Comparison of ENCODE assay signal across 9 cellular contexts in genomic region chr2:47177042-47177565, GRCh38. TPM values are rescaled to one million over a fixed set of nuclear protein-coding genes. Genes with fewer than 3 reads are reported as not detected.
A peak's percentile ranks its signal among the peaks of the same experiment; 100 is the strongest.
DNase-seq lines count a peak whose midpoint lies in the region; ATAC-seq, FAIRE-seq and TF ChIP-seq lines count a peak whose summit lies in the region.
"Had no signal": no experiment of that assay in that cellular context is flagged by ENCODE, and none has a peak within 500 bp of the region (broad histone marks: within the 10 kb centered on the region; RNA-seq: fewer than 3 reads in every experiment).

No MANE protein-coding gene starts in this region.

- no peaks in the 10 kb centered on the region for H3K36me3 ChIP-seq in kidney (ENCODE audit: control insufficient read depth in 1 of 2, insufficient read depth in 2 of 2, low read length in 2 of 2)
- peaks cover 2% of the 10 kb centered on the region for H3K36me3 ChIP-seq in thymus (ENCODE audit: control insufficient read depth, insufficient read depth)

- H3K4me1 Mint-ChIP-seq in activated T-helper 2 cell treated with anti-CD3 and anti-CD28 coated beads, Interferon-gamma antibody, Interleukin-2, Interleukin-4, amounts not matched to agents 10 μg/mL and 5 μg/mL and 100 μg/mL, durations not matched to agents 14 hours and 24 hours and 36 hours (ENCODE audit: low read depth): peaks cover 39% of the 10 kb centered on the region

- no peaks in the 10 kb centered on the region for H3K27me3 ChIP-seq in thymus (ENCODE audit: control insufficient read depth, insufficient read depth)

- TF ChIP-seq CTCF in GM12875 (IDR thresholded peaks at IDR 0.05; ENCODE audit: borderline replicate concordance, insufficient read depth, low read depth, low read length) (no peak), kidney (IDR thresholded peaks at IDR 0.05; ENCODE audit: borderline replicate concordance, extremely low read depth, insufficient read depth) (no peak)

- H3K4me3 Mint-ChIP-seq in activated T-helper 2 cell treated with anti-CD3 and anti-CD28 coated beads, Interferon-gamma antibody, Interleukin-2, Interleukin-4, amounts not matched to agents 10 μg/mL and 5 μg/mL and 100 μg/mL, durations not matched to agents 14 hours and 24 hours and 36 hours (ENCODE audit: low read depth): peak overlapping the region; percentile 97

- intact Hi-C loops in activated T-helper 2 cell treated with anti-CD3 and anti-CD28 coated beads, Interferon-gamma antibody, Interleukin-2, Interleukin-4, amounts not matched to agents 10 μg/mL and 5 μg/mL and 100 μg/mL, durations not matched to agents 14 hours and 24 hours and 36 hours (cut with micrococcal nuclease): no loop called here
- intact Hi-C loops in kidney (cut with DNase I): no loop called here

- no peaks in the 10 kb centered on the region for H3K9me3 ChIP-seq in kidney (ENCODE audit: control insufficient read depth in 1 of 2, low read length in 2 of 2)
- H3K9me3 ChIP-seq in thymus (ENCODE audit: control insufficient read depth): no peaks in the 10 kb centered on the region

- H3K27ac Mint-ChIP-seq in activated T-helper 2 cell treated with anti-CD3 and anti-CD28 coated beads, Interferon-gamma antibody, Interleukin-2, Interleukin-4, amounts not matched to agents 10 μg/mL and 5 μg/mL and 100 μg/mL, durations not matched to agents 14 hours and 24 hours and 36 hours: peak overlapping the region; percentile 99

- peaks cover 39% of the 10 kb centered on the region for H3K36me3 Mint-ChIP-seq in activated T-helper 2 cell treated with anti-CD3 and anti-CD28 coated beads, Interferon-gamma antibody, Interleukin-2, Interleukin-4, amounts not matched to agents 10 μg/mL and 5 μg/mL and 100 μg/mL, durations not matched to agents 14 hours and 24 hours and 36 hours (ENCODE audit: low read depth)

- DNase-seq in activated T-helper 2 cell treated with anti-CD3 and anti-CD28 coated beads, Interferon-gamma antibody, Interleukin-2, Interleukin-4, amounts not matched to agents 10 μg/mL and 5 μg/mL and 100 μg/mL, durations not matched to agents 14 hours and 24 hours and 36 hours (ENCODE audit: low spot score): no peak
- DNase-seq in kidney (no peak), NCI-H187 treated with DMSO at 0.1 percent for 48 hours (lab: John Stamatoyannopoulos, UW) (no peak), mucosa of gallbladder (ENCODE audit: low spot score) (no peak), GM19240 (ENCODE audit: insufficient read length, low spot score) (no peak)

- no peak for FAIRE-seq in kidney (lab: Jason Lieb, UNC)
- FAIRE-seq: TTC549 had no signal

- H3K27me3 Mint-ChIP-seq in activated T-helper 2 cell treated with anti-CD3 and anti-CD28 coated beads, Interferon-gamma antibody, Interleukin-2, Interleukin-4, amounts not matched to agents 10 μg/mL and 5 μg/mL and 100 μg/mL, durations not matched to agents 14 hours and 24 hours and 36 hours (ENCODE audit: low read depth): peaks cover 6% of the 10 kb centered on the region

- peak; percentile 7 for ATAC-seq in HG02759 (IDR thresholded peaks at IDR 0.05; ENCODE audit: unreplicated experiment)

- 13% methylated on average over 16 of the region's 16 CpGs for WGBS in thymus

- peak overlapping the region; percentile 98 to 99 for H3K27ac ChIP-seq in kidney (ENCODE audit: low read depth in 2 of 2, low read length in 2 of 2)
- peak overlapping the region; percentile 98 for H3K27ac ChIP-seq in thymus (ENCODE audit: low read depth)

- peak overlapping the region; percentile 91 for H3K4me3 ChIP-seq in GM12875 (ENCODE audit: low read depth, low read length)
- peak overlapping the region; percentile 89 to 97 for H3K4me3 ChIP-seq in kidney (ENCODE audit: low read length in 2 of 2)
- peak overlapping the region; percentile 90 for H3K4me3 ChIP-seq in thymus (ENCODE audit: low read length)

- peak overlapping the region; percentile 75 to 98 for H3K9ac ChIP-seq in kidney (ENCODE audit: low read length in 2 of 2)

- H3K9me3 Mint-ChIP-seq in activated T-helper 2 cell treated with anti-CD3 and anti-CD28 coated beads, Interferon-gamma antibody, Interleukin-2, Interleukin-4, amounts not matched to agents 10 μg/mL and 5 μg/mL and 100 μg/mL, durations not matched to agents 14 hours and 24 hours and 36 hours: no peaks in the 10 kb centered on the region

- H3K4me1 ChIP-seq in kidney (ENCODE audit: control insufficient read depth in 1 of 2, insufficient read depth in 1 of 2, low read depth in 1 of 2, low read length in 2 of 2) (peaks cover 4 to 12% of the 10 kb centered on the region in 2 donors), thymus (ENCODE audit: control insufficient read depth, insufficient read depth, low read length) (peaks cover 23% of the 10 kb centered on the region)

RNA-seq across cellular contexts. Expression of gene CALM2, which starts 0.8 kb away (rescaled TPM):
- 434 and 435 TPM in 2 replicates for total RNA-seq in activated T-helper 2 cell treated with anti-CD3 and anti-CD28 coated beads, Interferon-gamma antibody, Interleukin-2, Interleukin-4, amounts not matched to agents 10 μg/mL and 5 μg/mL and 100 μg/mL, durations not matched to agents 14 hours and 24 hours and 36 hours
- 576 TPM for total RNA-seq in kidney
- 633 TPM for polyA plus RNA-seq in kidney (ENCODE audit: insufficient read depth, low read depth, low replicate concordance)
- 602 TPM for polyA plus RNA-seq in thymus
- total RNA-seq in mucosa of gallbladder: 505 TPM

RNA-seq across cellular contexts. Expression of gene STPG4, which starts 22.0 kb away (rescaled TPM):
- not detected in 2 replicates for total RNA-seq in activated T-helper 2 cell treated with anti-CD3 and anti-CD28 coated beads, Interferon-gamma antibody, Interleukin-2, Interleukin-4, amounts not matched to agents 10 μg/mL and 5 μg/mL and 100 μg/mL, durations not matched to agents 14 hours and 24 hours and 36 hours
- total RNA-seq in kidney: not detected
- not detected for polyA plus RNA-seq in kidney (ENCODE audit: insufficient read depth, low read depth, low replicate concordance)
- 0.05 TPM for polyA plus RNA-seq in thymus
- total RNA-seq in mucosa of gallbladder: 0.20 TPM
